ENCODE assay signal across 8 cellular contexts in genomic region chr1:21022279-21023040, GRCh38.
DNase-seq lines count a peak whose midpoint lies in the region; ATAC-seq, FAIRE-seq and TF ChIP-seq lines count a peak whose summit lies in the region.

No MANE protein-coding gene starts in this region.

- peaks cover 5% of the 10 kb centered on the region for H3K79me2 ChIP-seq in GM12878 (ENCODE audit: control insufficient read depth, insufficient read depth, low read length)

- POLR2A ChIA-PET in GM12878 (lab: Charles Lee): interaction anchor here (0.6 to 1.1 kb wide), 5 partner anchors 12 to 236 kb away, joined by 3 to 5 read pairs (median 3); partner anchors contain the start of gene HP1BP3

- H3K36me3 ChIP-seq in GM12878 (ENCODE audit: control insufficient read depth in 2 of 2, insufficient read depth in 2 of 2, low read length in 1 of 2) (no peaks in the 10 kb centered on the region), spleen (peaks cover 0 to 4% (median 0%) of the 10 kb centered on the region in 6 donors)

- H3K9ac ChIP-seq in GM12878 (ENCODE audit: control insufficient read depth, insufficient read depth, low read length): peak overlapping the region; percentile 11

- peaks cover 10% of the 10 kb centered on the region for H3K4me1 ChIP-seq in GM12878 (ENCODE audit: control insufficient read depth, insufficient read depth, low read length)
- peaks cover 0 to 31% (median 21%) of the 10 kb centered on the region in 6 donors for H3K4me1 ChIP-seq in spleen

- TF ChIP-seq CTCF in GM12878 (IDR thresholded peaks at IDR 0.05 in 2 of 3, conservative IDR thresholded peaks at IDR 0.05 in 1 of 3; ENCODE audit: control insufficient read depth in 2 of 3, extremely low read depth in 1 of 3, insufficient read depth in 1 of 3, low read depth in 3 of 3, low read length in 3 of 3) (no peak), spleen (IDR thresholded peaks at IDR 0.05 in 8 of 11, conservative IDR thresholded peaks at IDR 0.05 in 3 of 11) (no peak)

- ATAC-seq in GM21737 (IDR thresholded peaks at IDR 0.05; ENCODE audit: unreplicated experiment) (peak; percentile 80), GM12878 (peak; percentile 99)

- WGBS in GM12878 (ENCODE audit: insufficient coverage, insufficient replicate concordance, low lambda C conversion rate, missing lambda C conversion rate): 1% methylated on average over 6 of the region's 6 CpGs
- 7 to 20% (median 11%) methylated on average over 6 of the region's 6 CpGs for WGBS in spleen, 5 donors

- BruUV-seq in GM12878 (replicated peaks; lab: Mats Ljungman, UMichigan): no TSS peak

- SMC1A ChIA-PET in GM12878 (lab: Charles Lee; ENCODE audit: uncharacterized antibody, unreplicated experiment): interaction anchor here (0.6 to 1.5 kb wide), 19 partner anchors 8 to 501 kb away, joined by 3 to 8 read pairs (median 4); no protein-coding TSS in a partner anchor

- H3K27ac ChIP-seq in GM12878 (ENCODE audit: control insufficient read depth, insufficient read depth) (peak overlapping the region; percentile 76), spleen (peak overlapping the region; percentile 44 to 89 (median 83))

- intact Hi-C loops in GM12878 (cut with micrococcal nuclease; ENCODE audit: unreplicated experiment): no loop called here
- intact Hi-C loops in spleen (cut with DNase I; ENCODE audit: low total_unique reads): no loop called here

- peak overlapping the region; percentile 76 for H2AFZ ChIP-seq in GM12878 (ENCODE audit: control insufficient read depth, low read depth, low read length)

- peak; percentile 26 for DNase-seq in activated CD4-positive, alpha-beta T cell treated with anti-CD3 and anti-CD28 coated beads for 48 hours
- DNase-seq in activated CD4-positive, alpha-beta T cell treated with anti-CD3 and anti-CD28 coated beads, Interleukin-2, amount 50 U/mL, for 4 hours: no peak
- DNase-seq in KG1 (lab: John Stamatoyannopoulos, UW) (peak; percentile 55), OCI-M2 (lab: John Stamatoyannopoulos, UW; ENCODE audit: unreplicated experiment) (peak; percentile 49), GM12878 (ENCODE audit: low read depth, low spot score) (peak; percentile 81), inferior parietal cortex (ENCODE audit: extremely low spot score) (peak; percentile 76), spleen (no peak)

- H3K9me3 ChIP-seq in GM12878 (replicated peaks; ENCODE audit: control insufficient read depth, insufficient read depth, low read length) (no peaks in the 10 kb centered on the region), spleen (no peaks in the 10 kb centered on the region)

- in situ Hi-C loops in GM12878 (cut with MboI): no loop called here

- peak; percentile 96 for FAIRE-seq in GM12878 (lab: Jason Lieb, UNC)

- H3K27me3 ChIP-seq in GM12878 (replicated peaks in 1 of 2; ENCODE audit: control insufficient read depth in 2 of 2, insufficient read depth in 2 of 2, low read length in 1 of 2): no peaks in the 10 kb centered on the region
- no peaks in the 10 kb centered on the region for H3K27me3 ChIP-seq in spleen (replicated peaks in 1 of 7)

- H3K4me2 ChIP-seq in GM12878 (ENCODE audit: control insufficient read depth, insufficient read depth): peak overlapping the region; percentile 25

- RAD21 ChIA-PET in GM12878 (lab: Charles Lee; ENCODE audit: unreplicated experiment): interaction anchor here (0.8 to 1.2 kb wide), 10 partner anchors 22 to 173 kb away, joined by 3 to 8 read pairs (median 4); no protein-coding TSS in a partner anchor

- H4K20me1 ChIP-seq in GM12878 (ENCODE audit: control insufficient read depth, insufficient read depth): no peaks in the 10 kb centered on the region

- H3K4me3 ChIP-seq in GM12878 (peak overlapping the region; percentile 24), spleen (peak overlapping the region in 3 of 8 donors; percentile 10 to 58 (median 25))

- CTCF ChIA-PET in GM12878 (lab: Yijun Ruan, JAX): interaction anchor here (0.7 to 1.2 kb wide), 7 partner anchors 23 to 346 kb away, joined by 3 to 7 read pairs (median 4); partner anchors contain the start of gene HP1BP3

- 0 out of 2 replicates have a peak, but pooled peaks have one; percentile 0 for TF ChIP-seq RAD21 in GM12878 (IDR thresholded peaks at IDR 0.05; ENCODE audit: insufficient read depth, low read depth, low read length)

- TF ChIP-seq POLR2A in GM12878 (IDR thresholded peaks at IDR 0.05; ENCODE audit: low read depth, low read length) (0 out of 2 replicates have a peak, but pooled peaks have one; percentile 27), spleen (IDR thresholded peaks at IDR 0.05) (no peak)

- TF ChIP-seq EP300 in GM12878 (IDR thresholded peaks at IDR 0.05; ENCODE audit: borderline replicate concordance in 1 of 2, control insufficient read depth in 1 of 2, low read depth in 2 of 2, low read length in 2 of 2): peak; percentile 58 to 70; a peak in 3 of 4 replicates

TF ChIP-seq in GM12878, 131 proteins besides CTCF, POLR2A, EP300 and RAD21 (continues in another document):
- TF ChIP-seq SMAD5 (IDR thresholded peaks at IDR 0.05; ENCODE audit: low read depth) (no peak), FOXK2 (IDR thresholded peaks at IDR 0.05) (no peak; the same call in 1 of the 2 replicates), IRF4 (IDR thresholded peaks at IDR 0.05; ENCODE audit: low read depth, low read length) (peak; percentile 51; the same call in 1 of the 2 replicates), STAT3 (IDR thresholded peaks at IDR 0.05; ENCODE audit: low read depth, low read length) (0 out of 2 replicates have a peak, but pooled peaks have one; percentile 68), ZBTB4 (CRISPR knock-in tag; IDR thresholded peaks at IDR 0.05) (no peak), POLR2AphosphoS5 (IDR thresholded peaks at IDR 0.05; ENCODE audit: low read length) (peak; percentile 56), NKRF (conservative IDR thresholded peaks at IDR 0.05) (no peak; the same call in 1 of the 2 replicates), TBL1XR1 (IDR thresholded peaks at IDR 0.05; ENCODE audit: low read depth, low read length) (no peak; the same call in 1 of the 2 replicates), MEF2B (IDR thresholded peaks at IDR 0.05; ENCODE audit: partially characterized antibody, poor library complexity, severe bottlenecking) (peak; percentile 64), BHLHE40 (IDR thresholded peaks at IDR 0.05; ENCODE audit: borderline replicate concordance in 1 of 2, low read depth in 2 of 2, low read length in 1 of 2) (0 out of 4 replicates have a peak, but pooled peaks of 1 of the 2 experiments have one; percentile 20)

Comparison
In these comparisons a context has a peak if more than half of its experiments do, and no peak if none do; other contexts are left out.
1. DNase-seq: peak in activated CD4-positive, alpha-beta T cell treated with anti-CD3 and anti-CD28 coated beads for 48 hours (single experiment), KG1 (single experiment), OCI-M2 (single experiment), GM12878 (single experiment) and inferior parietal cortex (single experiment); none in activated CD4-positive, alpha-beta T cell treated with anti-CD3 and anti-CD28 coated beads, Interleukin-2, amount 50 U/mL, for 4 hours (0 of 2) and spleen (single experiment).